ENCODE assay signal across 16 cellular contexts in genomic region chrX:50801135-50801534, GRCh38. TPM values are rescaled to one million over a fixed set of nuclear protein-coding genes. Genes with fewer than 3 reads are reported as not detected.
"Had no signal": no experiment of that assay in that cellular context is flagged by ENCODE, and none has a peak within 500 bp of the region (broad histone marks: within the 10 kb centered on the region; RNA-seq: fewer than 3 reads in every experiment).

No MANE protein-coding gene starts in this region.

- H3K4me1 Mint-ChIP-seq: activated naive CD8-positive, alpha-beta T cell treated with anti-CD3 and anti-CD28 coated beads for 36 hours; brain; immature natural killer cell; natural killer cell; stimulated activated naive B cell treated with anti-CD40 and anti-IgM and Interleukin-4, amounts not matched to agents 10 μg/mL and 1 μg/mL and 100 μg/mL, for 72 hours had no signal

- DNase-seq: activated CD4-positive, alpha-beta T cell treated with anti-CD3 and anti-CD28 coated beads, Interleukin-2, amount 50 U/mL, for 1 hour; activated CD8-positive, alpha-beta memory T cell treated with anti-CD3 and anti-CD28 coated beads for 24 hours; activated naive CD8-positive, alpha-beta T cell treated with anti-CD3 and anti-CD28 coated beads for 36 hours; amygdala; cerebellar nuclear complex; immature natural killer cell; natural killer cell; nucleus accumbens; posterior cingulate gyrus; stimulated activated CD4-positive, alpha-beta T cell treated with anti-CD3 and anti-CD28 coated beads, Interleukin-15, amount 100 ng/mL, for 24 hours; stimulated activated CD4-positive, alpha-beta T cell treated with anti-CD3 and anti-CD28 coated beads, Interleukin-4, amount 100 ng/mL, for 1 hour; stimulated activated naive B cell treated with anti-CD40 and anti-IgM and Interleukin-4, amounts not matched to agents 10 μg/mL and 1 μg/mL and 100 μg/mL, for 72 hours; tibial artery had no signal

- H3K36me3 Mint-ChIP-seq: activated naive CD8-positive, alpha-beta T cell treated with anti-CD3 and anti-CD28 coated beads for 36 hours; brain; immature natural killer cell; natural killer cell; stimulated activated naive B cell treated with anti-CD40 and anti-IgM and Interleukin-4, amounts not matched to agents 10 μg/mL and 1 μg/mL and 100 μg/mL, for 72 hours had no signal

- H3K36me3 ChIP-seq: tibial artery, vagina had no signal

- H3K4me3 Mint-ChIP-seq: activated naive CD8-positive, alpha-beta T cell treated with anti-CD3 and anti-CD28 coated beads for 36 hours; immature natural killer cell; natural killer cell; stimulated activated naive B cell treated with anti-CD40 and anti-IgM and Interleukin-4, amounts not matched to agents 10 μg/mL and 1 μg/mL and 100 μg/mL, for 72 hours had no signal

- H3K4me3 ChIP-seq: tibial artery, vagina had no signal

- H3K9me3 ChIP-seq: tibial artery, vagina had no signal

- H3K4me1 ChIP-seq: tibial artery had no signal

- H3K27ac ChIP-seq: tibial artery, vagina had no signal

- H3K27me3 Mint-ChIP-seq: activated naive CD8-positive, alpha-beta T cell treated with anti-CD3 and anti-CD28 coated beads for 36 hours; brain had no signal

- H3K27me3 ChIP-seq: tibial artery, vagina had no signal

- H3K27ac Mint-ChIP-seq: activated naive CD8-positive, alpha-beta T cell treated with anti-CD3 and anti-CD28 coated beads for 36 hours; immature natural killer cell; natural killer cell; stimulated activated naive B cell treated with anti-CD40 and anti-IgM and Interleukin-4, amounts not matched to agents 10 μg/mL and 1 μg/mL and 100 μg/mL, for 72 hours had no signal

- ATAC-seq: activated CD4-positive, CD25-positive, alpha-beta regulatory T cell treated with anti-CD3 and anti-CD28 coated beads, Interleukin-2, amount 50 U/mL, for 24 hours; natural killer cell; stimulated activated naive B cell treated with anti-CD40 and anti-IgM and Interleukin-4, amounts not matched to agents 10 μg/mL and 1 μg/mL and 100 μg/mL, for 72 hours had no signal

- H3K9me3 Mint-ChIP-seq: activated naive CD8-positive, alpha-beta T cell treated with anti-CD3 and anti-CD28 coated beads for 36 hours; immature natural killer cell; natural killer cell; stimulated activated naive B cell treated with anti-CD40 and anti-IgM and Interleukin-4, amounts not matched to agents 10 μg/mL and 1 μg/mL and 100 μg/mL, for 72 hours had no signal

RNA-seq across cellular contexts. Expression of gene SHROOM4, which starts 12.9 kb away (rescaled TPM):
- total RNA-seq: activated naive CD8-positive, alpha-beta T cell treated with anti-CD3 and anti-CD28 coated beads for 36 hours had no signal
